Comparison of ENCODE assay signal across 3 cellular contexts in genomic region chr5:834013-834412, GRCh38. TPM values are rescaled to one million over a fixed set of nuclear protein-coding genes. Genes with fewer than 3 reads are reported as not detected.
"Had no signal": no experiment of that assay in that cellular context is flagged by ENCODE, and none has a peak within 500 bp of the region (broad histone marks: within the 10 kb centered on the region; RNA-seq: fewer than 3 reads in every experiment).

No MANE protein-coding gene starts in this region.

RNA-seq across cellular contexts. Expression of gene ZDHHC11B, which starts 49.5 kb away (rescaled TPM):
- total RNA-seq: LHCN-M2, MCF 10A, SJSA1 had no signal
